1 cellular context compared by ENCODE assay signal in genomic region chr5:157289164-157289819, GRCh38.
TF ChIP-seq lines count a peak whose summit lies in the region.

No MANE protein-coding gene starts in this region.

TF ChIP-seq in HepG2, 621 proteins besides CTCF, POLR2A, EP300 and RAD21:
- TF ChIP-seq KLF6 (CRISPR knock-in tag; IDR thresholded peaks at IDR 0.05) (no peak), FOXO4 (CRISPR knock-in tag; conservative IDR thresholded peaks at IDR 0.05) (0 out of 2 replicates have a peak, but pooled peaks have one; percentile 53)
